8 cellular contexts compared by ENCODE assay signal in genomic region chr1:193104906-193105820, GRCh38. TPM values are rescaled to one million over a fixed set of nuclear protein-coding genes. Genes with fewer than 3 reads are reported as not detected.
DNase-seq lines count a peak whose midpoint lies in the region; ATAC-seq lines count a peak whose summit lies in the region.

A gene with protein sequence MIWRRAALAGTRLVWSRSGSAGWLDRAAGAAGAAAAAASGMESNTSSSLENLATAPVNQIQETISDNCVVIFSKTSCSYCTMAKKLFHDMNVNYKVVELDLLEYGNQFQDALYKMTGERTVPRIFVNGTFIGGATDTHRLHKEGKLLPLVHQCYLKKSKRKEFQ (minus strand): TSS chr1:193105414. CDS start chr1:193105382, 32 bp downstream.

- H3K4me1 Mint-ChIP-seq in effector memory CD8-positive, alpha-beta T cell (ENCODE audit: low read depth in 2 of 2): peaks cover 13 to 19% of the 10 kb centered on the region in 2 donors

- H3K79me1 ChIP-seq in mesendoderm (ENCODE audit: low read length): no peaks in the 10 kb centered on the region

- no peak within 1 kb of the TSS for H2BK120ac ChIP-seq in mesendoderm (ENCODE audit: low read depth, low read length)

- H4K5ac ChIP-seq in mesendoderm (ENCODE audit: low read length): no peak within 1 kb of the TSS

- no CpG with 5 or more reads among the region's 73 CpGs for WGBS in mesendoderm (ENCODE audit: extremely low coverage, insufficient coverage, low lambda C conversion rate)

- peaks cover 5% of the 10 kb centered on the region for H3K4me1 ChIP-seq in mesendoderm (ENCODE audit: control insufficient read depth, low read depth, low read length)

- H3K9ac ChIP-seq in mesendoderm (ENCODE audit: low read length): peak within 1 kb of the TSS; percentile 79

- no peak within 1 kb of the TSS for H2AK5ac ChIP-seq in mesendoderm (ENCODE audit: low read length)

- no peak within 1 kb of the TSS for H3K4ac ChIP-seq in mesendoderm (ENCODE audit: low read depth, low read length)

- peak within 1 kb of the TSS; percentile 81 for H3K23ac ChIP-seq in mesendoderm (ENCODE audit: low read length)

- peak within 1 kb of the TSS; percentile 67 to 86 for H3K27ac Mint-ChIP-seq in effector memory CD8-positive, alpha-beta T cell

- peak within 1 kb of the TSS; percentile 71 for H3K4me2 ChIP-seq in mesendoderm (ENCODE audit: low read length)

- H2BK15ac ChIP-seq in mesendoderm (replicated peaks; ENCODE audit: low read depth): no peak within 1 kb of the TSS

- H3K79me2 ChIP-seq in mesendoderm (ENCODE audit: control insufficient read depth, insufficient read depth, low read length): no peaks in the 10 kb centered on the region

- H3K36me3 ChIP-seq in mesendoderm (ENCODE audit: control insufficient read depth, insufficient read depth, low read length): no peaks in the 10 kb centered on the region

- peak within 1 kb of the TSS; percentile 86 for H3K4me3 Mint-ChIP-seq in effector memory CD8-positive, alpha-beta T cell

- H3K4me3 ChIP-seq in mesendoderm (ENCODE audit: low read length): peak within 1 kb of the TSS; percentile 83

- no peak within 1 kb of the TSS for H4K8ac ChIP-seq in mesendoderm (ENCODE audit: low read depth, low read length)

- no peaks in the 10 kb centered on the region for H3K27me3 Mint-ChIP-seq in effector memory CD8-positive, alpha-beta T cell

- ATAC-seq in GM19455 (IDR thresholded peaks at IDR 0.05; ENCODE audit: unreplicated experiment) (peak; percentile 92), HG03575 (IDR thresholded peaks at IDR 0.05; ENCODE audit: extremely low read depth, insufficient number of reproducible peaks, low FRiP score, unreplicated experiment) (peak; percentile 52)
- ATAC-seq in effector memory CD8-positive, alpha-beta T cell (replicated peaks): peak; percentile 92

- no peaks in the 10 kb centered on the region for H3K9me3 Mint-ChIP-seq in effector memory CD8-positive, alpha-beta T cell

- DNase-seq in COLO829 (ENCODE audit: low spot score) (peak; percentile 93), NOMO-1 treated with DMSO at 0.1 percent for 48 hours (lab: John Stamatoyannopoulos, UW; ENCODE audit: unreplicated experiment) (peak; percentile 68), mesendoderm (peak; percentile 87)
- peak; percentile 31 to 56 (median 49) for DNase-seq in activated CD8-positive, alpha-beta memory T cell treated with anti-CD3 and anti-CD28 coated beads for 48 hours (ENCODE audit: low read depth in 2 of 3, low spot score in 2 of 3)
- peak; percentile 36 to 44 (median 36) for DNase-seq in effector memory CD8-positive, alpha-beta T cell
- DNase-seq in stimulated activated CD8-positive, alpha-beta memory T cell treated with anti-CD3 and anti-CD28 coated beads, Interleukin-12 subunit alpha, Interleukin-12 subunit beta, amount 100 ng/mL, for 4 hours (ENCODE audit: low read depth): peak; percentile 67

- H3K27ac ChIP-seq in mesendoderm (ENCODE audit: low read depth, low read length): peak within 1 kb of the TSS; percentile 92

- no peak within 1 kb of the TSS for H2BK5ac ChIP-seq in mesendoderm (ENCODE audit: low read length)

- no peaks in the 10 kb centered on the region for H3K27me3 ChIP-seq in mesendoderm (ENCODE audit: insufficient read depth, low read length, poor library complexity)

- H3K36me3 Mint-ChIP-seq in effector memory CD8-positive, alpha-beta T cell (ENCODE audit: insufficient read depth): peaks cover 6% of the 10 kb centered on the region

- peak within 1 kb of the TSS; percentile 94 for H3K56ac ChIP-seq in mesendoderm (ENCODE audit: low read length)

- H3K18ac ChIP-seq in mesendoderm (ENCODE audit: low read length): peak within 1 kb of the TSS; percentile 87

RNA-seq across cellular contexts. Expression of the gene that starts here (rescaled TPM):
- polyA plus RNA-seq in mesendoderm (2013, experiment 1 of 2): 16.7 TPM
- polyA plus RNA-seq in mesendoderm (2013, experiment 2 of 2): 18.0 TPM

Comparison
In these comparisons a context has a peak if more than half of its experiments do, and no peak if none do; other contexts are left out.
1. Peak in every context shown above with its lines: DNase-seq, ATAC-seq, H3K4me3 ChIP-seq and H3K27ac ChIP-seq.
2. DNase-seq: peak in every context shown above with its lines; median percentile 93 in COLO829; 87 in mesendoderm; 68 in NOMO-1 treated with DMSO at 0.1 percent for 48 hours; 67 in stimulated activated CD8-positive, alpha-beta memory T cell treated with anti-CD3 and anti-CD28 coated beads, Interleukin-12 subunit alpha, Interleukin-12 subunit beta, amount 100 ng/mL, for 4 hours; 49 in activated CD8-positive, alpha-beta memory T cell treated with anti-CD3 and anti-CD28 coated beads for 48 hours; 36 in effector memory CD8-positive, alpha-beta T cell.